Comparison of ENCODE assay signal across 22 cellular contexts in genomic region chr16:88818610-88818874, GRCh38.
DNase-seq lines count a peak whose midpoint lies in the region; ATAC-seq and TF ChIP-seq lines count a peak whose summit lies in the region.
"Had no signal": no experiment of that assay in that cellular context is flagged by ENCODE, and none has a peak within 500 bp of the region (broad histone marks: within the 10 kb centered on the region; RNA-seq: fewer than 3 reads in every experiment).

No MANE protein-coding gene starts in this region.

- H3K36me3 Mint-ChIP-seq in nephron progenitor cell (ENCODE audit: low read depth): peaks cover 4% of the 10 kb centered on the region

- no peaks in the 10 kb centered on the region for H3K9me3 Mint-ChIP-seq in nephron progenitor cell
- H3K9me3 Mint-ChIP-seq: CD8-positive, alpha-beta memory T cell; GM23338 had no signal

- peak overlapping the region; percentile 19 for H3K27ac Mint-ChIP-seq in nephron progenitor cell

- POLR2A ChIA-PET in RWPE1 (lab: Yijun Ruan, JAX; ENCODE audit: low non-redundant PET): no interaction called here

- CTCF ChIA-PET in RWPE1 (lab: Yijun Ruan, JAX): interaction anchor here (0.5 to 0.6 kb wide), 2 partner anchors 259 to 422 kb away, joined by 3 read pairs; no protein-coding TSS in a partner anchor

- TF ChIP-seq CTCF in RWPE1 (conservative IDR thresholded peaks at IDR 0.05; ENCODE audit: low read depth) (no peak), nephron progenitor cell (IDR thresholded peaks at IDR 0.05) (no peak)

- ATAC-seq in HG02610 (IDR thresholded peaks at IDR 0.05; ENCODE audit: unreplicated experiment): no peak
- ATAC-seq: HCT116 had no signal

- no peak for DNase-seq in RWPE1 (ENCODE audit: low spot score)
- DNase-seq in nephron progenitor cell: no peak
- no peak for DNase-seq in activated CD8-positive, alpha-beta memory T cell treated with anti-CD3 and anti-CD28 coated beads for 24 hours
- no peak for DNase-seq in 8988T
- DNase-seq: BE2C; CD8-positive, alpha-beta memory T cell; DMS79 treated with DMSO at 0.1 percent for 48 hours; GF-D8; KBM-7; NCI-H1105 treated with DMSO at 0.1 percent for 48 hours; NCI-H146; NCI-H1930; NCI-H2107; NCI-H524; NCI-H748 treated with DMSO at 0.1 percent for 48 hours; SK-N-SH; SW 1271 had no signal

- peak overlapping the region; percentile 69 for H3K27ac ChIP-seq in RWPE1
- H3K27ac ChIP-seq: HL-60 had no signal

- H3K4me3 Mint-ChIP-seq in nephron progenitor cell: no peak overlapping the region
- H3K4me3 Mint-ChIP-seq: CD14-positive monocyte; CD8-positive, alpha-beta memory T cell; GM23338 had no signal

- H3K4me1 Mint-ChIP-seq in nephron progenitor cell: peaks cover 9% of the 10 kb centered on the region
- H3K4me1 Mint-ChIP-seq: CD14-positive monocyte had no signal

- H3K27me3 Mint-ChIP-seq in nephron progenitor cell (ENCODE audit: low read depth, poor library complexity): no peaks in the 10 kb centered on the region
